Comparison of ENCODE assay signal across 8 cellular contexts in genomic region chr2:222709191-222709891, GRCh38.
DNase-seq lines count a peak whose midpoint lies in the region; TF ChIP-seq lines count a peak whose summit lies in the region.

No MANE protein-coding gene starts in this region.

- H3K9me3 ChIP-seq in HEK293 (ENCODE audit: control insufficient read depth, insufficient read depth, low read depth, low read length): no peaks in the 10 kb centered on the region
- no peaks in the 10 kb centered on the region for H3K9me3 ChIP-seq in stomach smooth muscle (ENCODE audit: control insufficient read depth in 2 of 2, low read length in 2 of 2)

- CTCF ChIA-PET in HEK293 (lab: Yijun Ruan, JAX): interaction anchor here (0.6 to 5.1 kb wide), 32 partner anchors 8 to 651 kb away, joined by 3 to 33 read pairs (median 4); no protein-coding TSS in a partner anchor

- in situ Hi-C loops in T47D (cut with HindIII; ENCODE audit: low pct_unique_long_range_greater_than_20kb, low sequenced_read_pairs): no loop called here

- H3K4me1 ChIP-seq in HEK293 (ENCODE audit: control insufficient read depth, insufficient read depth, low read length): no peaks in the 10 kb centered on the region
- H3K4me1 ChIP-seq in stomach smooth muscle (ENCODE audit: control insufficient read depth, insufficient read depth, low read length): peaks cover 14% of the 10 kb centered on the region

- H3K27ac ChIP-seq in HEK293 (ENCODE audit: extremely low read depth, low read depth, low read length): peak overlapping the region; percentile 47
- H3K27ac ChIP-seq in stomach smooth muscle (ENCODE audit: low read length): peak overlapping the region; percentile 37

- H3K36me3 ChIP-seq in HEK293 (ENCODE audit: control insufficient read depth in 2 of 2, insufficient read depth in 1 of 2, low read length in 2 of 2) (no peaks in the 10 kb centered on the region), stomach smooth muscle (ENCODE audit: control insufficient read depth in 2 of 2, insufficient read depth in 2 of 2, low read length in 2 of 2) (no peaks in the 10 kb centered on the region)

- POLR2A ChIA-PET in HEK293 (lab: Yijun Ruan, JAX): interaction anchor here (0.6 to 1.5 kb wide), 10 partner anchors 44 to 198 kb away, joined by 3 to 19 read pairs (median 3); partner anchors contain the start of gene ACSL3

- no peak for TF ChIP-seq CTCF in HEK293 (tag by site-specific recombination; IDR thresholded peaks at IDR 0.05)

- DNase-seq in GM04504 (ENCODE audit: low read depth) (peak; percentile 86), NCI-H69 (lab: John Stamatoyannopoulos, UW) (peak; percentile 84), T47D (ENCODE audit: low read depth in 1 of 2, low spot score in 1 of 2) (peak; percentile 10 to 55), iris pigment epithelial cell (ENCODE audit: low read depth) (peak; percentile 99), COLO668 (lab: John Stamatoyannopoulos, UW; ENCODE audit: unreplicated experiment) (no peak)
- DNase-seq in effector CD4-positive, alpha-beta T cell: no peak

- H3K4me3 ChIP-seq in HEK293 (ENCODE audit: low read depth, low read length) (peak overlapping the region; percentile 12), stomach smooth muscle (ENCODE audit: low read length in 2 of 2) (peak overlapping the region; percentile 35 to 37)

- H3K27me3 ChIP-seq in stomach smooth muscle (ENCODE audit: control insufficient read depth in 1 of 2, insufficient read depth in 2 of 2, low read length in 2 of 2): no peaks in the 10 kb centered on the region

- H3K9ac ChIP-seq in stomach smooth muscle (ENCODE audit: low read length in 2 of 2): peak overlapping the region in 1 of 2 donors; percentile 21

TF ChIP-seq in HEK293, 187 proteins besides CTCF, POLR2A, EP300 and RAD21 (continues in another document):
- TF ChIP-seq HOXC10 (CRISPR knock-in tag; IDR thresholded peaks at IDR 0.05): no peak
- no peak for TF ChIP-seq SCRT1 (tag by site-specific recombination; IDR thresholded peaks at IDR 0.05; ENCODE audit: borderline replicate concordance)
- peak; percentile 55; the same call in 1 of the 2 replicates for TF ChIP-seq ZIC2 (tag by site-specific recombination; IDR thresholded peaks at IDR 0.05)
- peak; percentile 64; the same call in 1 of the 2 replicates for TF ChIP-seq GLIS1 (tag by site-specific recombination; IDR thresholded peaks at IDR 0.05)
- TF ChIP-seq ZNF629 (tag by site-specific recombination; IDR thresholded peaks at IDR 0.05): peak; percentile 81
- peak; percentile 94 for TF ChIP-seq PRDM10 (tag by site-specific recombination; IDR thresholded peaks at IDR 0.05)
- TF ChIP-seq ZBTB21 (tag by site-specific recombination; IDR thresholded peaks at IDR 0.05): peak; percentile 42; the same call in 1 of the 2 replicates
- peak; percentile 56; the same call in 1 of the 2 replicates for TF ChIP-seq KLF10 (tag by site-specific recombination; IDR thresholded peaks at IDR 0.05)
- TF ChIP-seq ZNF350 (tag by site-specific recombination; IDR thresholded peaks at IDR 0.05): no peak
- 0 out of 2 replicates have a peak, but pooled peaks have one; percentile 30 for TF ChIP-seq ZNF341 (tag by site-specific recombination; IDR thresholded peaks at IDR 0.05; ENCODE audit: low read depth)
- peak; percentile 85 for TF ChIP-seq ZNF18 (tag by site-specific recombination; IDR thresholded peaks at IDR 0.05)
- peak; percentile 89 for TF ChIP-seq ZNF366 (tag by site-specific recombination; conservative IDR thresholded peaks at IDR 0.05)
- TF ChIP-seq ZNF10 (tag by site-specific recombination; IDR thresholded peaks at IDR 0.05): peak; percentile 82; the same call in 1 of the 2 replicates
- peak; percentile 56; the same call in 1 of the 2 replicates for TF ChIP-seq ZEB2 (tag by site-specific recombination; IDR thresholded peaks at IDR 0.05)
- TF ChIP-seq SP3 (tag by site-specific recombination; IDR thresholded peaks at IDR 0.05): peak; percentile 38; the same call in 1 of the 2 replicates
- peak; percentile 83 for TF ChIP-seq OSR2 (tag by site-specific recombination; IDR thresholded peaks at IDR 0.05)
- TF ChIP-seq ZNF776 (tag by site-specific recombination; IDR thresholded peaks at IDR 0.05; ENCODE audit: borderline replicate concordance): no peak
- TF ChIP-seq ZNF449 (tag by site-specific recombination; IDR thresholded peaks at IDR 0.05): peak; percentile 40; the same call in 1 of the 2 replicates
- TF ChIP-seq PRDM1 (tag by site-specific recombination; IDR thresholded peaks at IDR 0.05): peak; percentile 67
- TF ChIP-seq ZNF660 (tag by site-specific recombination; IDR thresholded peaks at IDR 0.05): peak; percentile 44; the same call in 1 of the 2 replicates
- TF ChIP-seq ELK4 (IDR thresholded peaks at IDR 0.05; ENCODE audit: borderline replicate concordance, low read depth, low read length): no peak
- no peak for TF ChIP-seq ZNF132 (tag by site-specific recombination; IDR thresholded peaks at IDR 0.05; ENCODE audit: borderline replicate concordance)
- peak; percentile 22; the same call in 1 of the 2 replicates for TF ChIP-seq ZNF501 (tag by site-specific recombination; IDR thresholded peaks at IDR 0.05)
- TF ChIP-seq ZBTB20 (tag by site-specific recombination; IDR thresholded peaks at IDR 0.05): peak; percentile 28; the same call in 1 of the 2 replicates
- peak; percentile 76 for TF ChIP-seq SETDB1 (IDR thresholded peaks at IDR 0.05; ENCODE audit: insufficient read length, low read length)
- TF ChIP-seq SP2 (tag by site-specific recombination; IDR thresholded peaks at IDR 0.05): peak; percentile 85
- peak; percentile 94 for TF ChIP-seq ZNF600 (tag by site-specific recombination; IDR thresholded peaks at IDR 0.05)

Comparison
In these comparisons a context has a peak if more than half of its experiments do, and no peak if none do; other contexts are left out.
1. DNase-seq: peak in GM04504 (single experiment), NCI-H69 (single experiment), T47D (2 of 2) and iris pigment epithelial cell (single experiment); none in COLO668 (single experiment) and effector CD4-positive, alpha-beta T cell (single experiment).